Comparison of ENCODE assay signal across 25 cellular contexts in the genomic region with DNA sequence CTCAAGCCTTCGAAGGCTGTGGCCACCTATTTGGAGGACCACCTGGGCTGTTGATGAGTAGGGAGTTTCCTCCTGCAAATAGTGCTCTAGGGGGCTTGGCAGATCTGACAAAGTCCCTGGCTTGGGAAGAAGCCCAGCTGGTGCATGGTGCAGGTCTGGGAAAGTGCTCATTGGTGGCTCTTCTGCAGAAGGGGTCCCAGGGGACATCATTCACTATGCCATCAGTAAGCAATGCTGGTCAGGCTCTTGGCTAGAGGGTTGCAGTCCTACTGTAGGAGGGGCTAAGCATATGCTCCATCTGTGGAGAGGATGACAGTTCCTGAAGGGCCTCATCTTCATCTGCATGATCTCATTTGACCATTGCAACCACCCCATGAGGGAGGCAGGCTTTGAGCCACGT. TPM values are rescaled to one million over a fixed set of nuclear protein-coding genes. Genes with fewer than 3 reads are reported as not detected.
"Had no signal": no experiment of that assay in that cellular context is flagged by ENCODE, and none has a peak within 500 bp of the region (broad histone marks: within the 10 kb centered on the region; RNA-seq: fewer than 3 reads in every experiment).

No MANE protein-coding gene starts in this region.

- H3K27me3 ChIP-seq: right lobe of liver, suprapubic skin, tibial nerve had no signal

- ATAC-seq: activated T-cell treated with anti-CD3 and anti-CD28 coated beads, Interleukin-2, amount 50 U/mL, for 4 hours; lower lobe of right lung; right lobe of liver; stimulated activated memory B cell treated with anti-CD40 and anti-IgM and Interleukin-4, amounts not matched to agents 10 μg/mL and 1 μg/mL and 100 μg/mL, for 72 hours had no signal

- H3K36me3 ChIP-seq: lower lobe of right lung, right lobe of liver, stomach, suprapubic skin, tibial nerve had no signal

- DNase-seq: activated CD4-positive, alpha-beta T cell treated with anti-CD3 and anti-CD28 coated beads for 4 hours; activated CD4-positive, alpha-beta T cell treated with anti-CD3 and anti-CD28 coated beads, Interleukin-2, amount 50 U/mL, for 48 hours; activated CD4-positive, CD25-positive, alpha-beta regulatory T cell; activated CD8-positive, alpha-beta memory T cell treated with anti-CD3 and anti-CD28 coated beads, Interleukin-2, amount 50 U/mL, for 48 hours; activated naive CD4-positive, alpha-beta T cell treated with Interleukin-2 at 50 U/mL for 16 hours; activated naive CD8-positive, alpha-beta T cell treated with anti-CD3 and anti-CD28 coated beads, Interleukin-2, amount 10 ng/mL, durations not matched to agents 7 days and 5 days; activated T-cell treated with anti-CD3 and anti-CD28 coated beads, Interleukin-2, amount 50 U/mL, for 4 hours; amniotic stem cell; lower lobe of right lung; mesendoderm; naive B cell; occipital lobe; right lobe of liver; small intestine; stimulated activated CD4-positive, alpha-beta T cell treated with anti-CD3 and anti-CD28 coated beads, Interleukin-2, amount 100 ng/mL, for 24 hours; stomach; T1000 had no signal

- FAIRE-seq: bronchial epithelial cell, keratinocyte, small intestine, urothelium cell line had no signal

- H3K9me3 ChIP-seq: lower lobe of right lung, right lobe of liver, stomach, suprapubic skin, tibial nerve had no signal

- H3K4me3 ChIP-seq: coronary artery, lower lobe of right lung, right lobe of liver, stomach, suprapubic skin, tibial nerve had no signal

- H3K4me1 ChIP-seq: lower lobe of right lung, right lobe of liver had no signal

- H3K27ac ChIP-seq: coronary artery, epithelial cell of prostate, lower lobe of right lung, right lobe of liver, stomach, suprapubic skin, tibial nerve had no signal

RNA-seq across cellular contexts. Expression of a gene that starts 31.6 kb away (rescaled TPM):
- total RNA-seq: bronchial epithelial cell had no signal
